ENCODE assay signal across 8 cellular contexts in the genomic region with DNA sequence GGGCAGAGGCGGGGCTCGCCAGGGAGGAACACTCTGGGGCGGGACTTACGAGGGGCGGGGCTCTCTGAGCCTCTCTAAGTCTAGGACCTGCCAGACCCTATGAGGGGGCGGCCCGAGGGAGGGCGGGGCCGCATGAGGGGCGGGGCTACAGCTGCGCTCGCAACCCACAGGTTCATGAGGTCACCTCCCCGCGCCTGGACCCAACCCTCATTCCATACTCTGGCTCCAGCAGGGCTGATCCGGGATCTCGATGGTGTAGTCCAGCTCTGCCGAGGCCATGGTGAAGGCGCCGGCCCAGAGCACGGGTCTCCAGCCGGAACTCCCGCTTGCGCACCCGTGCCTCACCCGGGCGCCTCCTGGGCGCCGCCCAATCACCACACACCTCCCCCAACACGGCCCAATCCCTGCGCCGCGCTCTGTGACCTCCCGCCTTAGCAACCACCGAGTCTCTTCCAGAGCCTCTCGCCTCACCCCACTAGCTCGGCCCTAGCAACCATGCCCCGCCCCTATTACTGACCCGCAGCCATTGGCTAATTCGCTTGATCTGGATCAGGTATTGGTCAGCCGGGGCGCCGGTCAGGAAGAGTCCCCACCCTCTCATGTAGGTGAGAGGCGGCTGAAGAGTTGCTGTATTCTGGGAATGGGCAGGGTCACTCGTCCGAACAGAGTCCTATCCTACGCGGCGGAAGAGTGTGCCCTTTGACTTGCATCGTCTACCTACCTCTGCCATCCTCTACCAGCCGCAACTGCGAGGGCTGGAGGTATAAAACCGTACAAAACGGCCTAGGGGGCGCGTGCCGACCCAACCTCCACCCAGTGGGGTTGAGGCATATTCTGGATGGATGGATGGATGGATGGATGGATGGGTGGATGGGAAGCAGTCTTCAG. TPM values are rescaled to one million over a fixed set of nuclear protein-coding genes. Genes with fewer than 3 reads are reported as not detected.
DNase-seq lines count a peak whose midpoint lies in the region; ATAC-seq, FAIRE-seq and TF ChIP-seq lines count a peak whose summit lies in the region.

A gene (plus strand): TSS at position 602 of the 888 bp plus-strand sequence. CDS start 14,984 bp downstream, outside the sequence.
A gene (minus strand): TSS at position 369 of the 888 bp plus-strand sequence. CDS start 90 bp downstream, at position 279.

- peak; percentile 91 for DNase-seq in BJ (ENCODE audit: low read depth)
- DNase-seq in GM19239 (ENCODE audit: insufficient read length, low spot score): peak; percentile 80
- DNase-seq in NCI-H510A treated with DMSO at 0.1 percent for 48 hours (lab: John Stamatoyannopoulos, UW): peak; percentile 99
- peak; percentile 99 for DNase-seq in activated CD4-positive, alpha-beta T cell treated with anti-CD3 and anti-CD28 coated beads for 48 hours
- DNase-seq in colonic mucosa: peak; percentile 100
- peak; percentile 90 to 97 (median 94) for DNase-seq in stimulated activated CD4-positive, alpha-beta T cell treated with anti-CD3 and anti-CD28 coated beads, Interleukin-1b, Interleukin-23, amount 100 ng/mL, for 24 hours (ENCODE audit: low read depth in 4 of 4, low spot score in 1 of 4)

- peak within 1 kb of the TSS; percentile 92 for H3K27ac ChIP-seq in colonic mucosa
- peak within 1 kb of the TSS; percentile 99 for H3K27ac ChIP-seq in layer of hippocampus (ENCODE audit: low read depth, low read length)

- POLR2A ChIA-PET in BJ (lab: Charles Lee): no interaction called here

- CTCF ChIA-PET in BJ (lab: Yijun Ruan, JAX): interaction anchor here (0.6 to 4.2 kb wide), 9 partner anchors 12 to 376 kb away, joined by 3 to 25 read pairs (median 4); no protein-coding TSS in a partner anchor

- peak; percentile 99 for FAIRE-seq in GM19239 (lab: Jason Lieb, UNC)

- H3K9me3 ChIP-seq in colonic mucosa: no peaks in the 10 kb centered on the region

- peaks cover 14% of the 10 kb centered on the region for H3K4me1 ChIP-seq in colonic mucosa

- intact Hi-C loops in colonic mucosa (cut with DNase I): no loop called here

- H3K4me3 ChIP-seq in BJ (ENCODE audit: low read depth, low read length): peak within 1 kb of the TSS; percentile 65
- peak within 1 kb of the TSS; percentile 43 for H3K4me3 ChIP-seq in colonic mucosa

- peak within 1 kb of the TSS; percentile 70 to 79 for H3K9ac ChIP-seq in colonic mucosa (ENCODE audit: low read depth in 2 of 2, low read length in 2 of 2)

- H3K36me3 ChIP-seq in BJ (ENCODE audit: control insufficient read depth, insufficient read depth, low read length) (no peaks in the 10 kb centered on the region; the same call in 1 of the 2 replicates), colonic mucosa (no peaks in the 10 kb centered on the region)

- no peaks in the 10 kb centered on the region for H3K27me3 ChIP-seq in BJ (ENCODE audit: control insufficient read depth, insufficient read depth, low read length)
- H3K27me3 ChIP-seq in colonic mucosa: no peaks in the 10 kb centered on the region
- H3K27me3 ChIP-seq in layer of hippocampus (ENCODE audit: control insufficient read depth, insufficient read depth, low read length): no peaks in the 10 kb centered on the region

- ATAC-seq in HG03442 (IDR thresholded peaks at IDR 0.05; ENCODE audit: unreplicated experiment): peak; percentile 90

- TF ChIP-seq CTCF in BJ (IDR thresholded peaks at IDR 0.05; ENCODE audit: insufficient read depth, low read depth, low read length): no peak
- TF ChIP-seq CTCF in colonic mucosa (IDR thresholded peaks at IDR 0.05): no peak

RNA-seq across cellular contexts. Expression of the first gene that starts in this region (rescaled TPM):
- polyA plus RNA-seq in BJ (2011; rRNA removed): 0.71 and 0.86 TPM in 2 replicates
- 0.43 TPM in 1 of 2 replicates, not detected in the other for polyA minus RNA-seq in BJ (2011; rRNA and poly(A)+ RNA removed)
- total RNA-seq in colonic mucosa: 1 to 10 TPM; 1.3 to 5.1 TPM

RNA-seq across cellular contexts. Expression of the second gene that starts in this region (rescaled TPM):
- polyA plus RNA-seq in BJ (2011; rRNA removed): 7.9 and 12.1 TPM in 2 replicates
- 9.4 and 12.9 TPM in 2 replicates for polyA minus RNA-seq in BJ (2011; rRNA and poly(A)+ RNA removed)
- total RNA-seq in colonic mucosa: 10 to 100 TPM; 26.4 to 29.6 TPM

Comparison
In these comparisons a context has a peak if more than half of its experiments do, and no peak if none do; other contexts are left out.
1. Peak in every context shown above with its lines: DNase-seq, ATAC-seq, H3K4me3 ChIP-seq and H3K27ac ChIP-seq.